ENCODE assay signal across 25 cellular contexts in genomic region chr12:105729931-105730330, GRCh38.
DNase-seq lines count a peak whose midpoint lies in the region; ATAC-seq, FAIRE-seq and TF ChIP-seq lines count a peak whose summit lies in the region.
"Had no signal": no experiment of that assay in that cellular context is flagged by ENCODE, and none has a peak within 500 bp of the region (broad histone marks: within the 10 kb centered on the region; RNA-seq: fewer than 3 reads in every experiment).

No MANE protein-coding gene starts in this region.

- no peak overlapping the region for H3K4me3 Mint-ChIP-seq in endodermal cell
- H3K4me3 Mint-ChIP-seq: B cell; CD4-positive, CD25-positive, alpha-beta regulatory T cell; CD8-positive, alpha-beta T cell; H9 had no signal

- no peak overlapping the region for H3K4me3 ChIP-seq in astrocyte of the cerebellum (ENCODE audit: low read depth, low read length)
- H3K4me3 ChIP-seq in endodermal cell (ENCODE audit: low read length): no peak overlapping the region
- H3K4me3 ChIP-seq in heart right ventricle: no peak overlapping the region
- no peak overlapping the region for H3K4me3 ChIP-seq in kidney (ENCODE audit: low read length in 2 of 2)
- H3K4me3 ChIP-seq: BLaER1, GM12878, GM23248 had no signal

- H3K9me3 ChIP-seq in endodermal cell (ENCODE audit: control insufficient read depth, low read length) (peaks cover 6% of the 10 kb centered on the region), heart right ventricle (no peaks in the 10 kb centered on the region), kidney (ENCODE audit: control insufficient read depth in 1 of 2, low read length in 2 of 2) (no peaks in the 10 kb centered on the region)
- H3K9me3 ChIP-seq: BLaER1, Caco-2 had no signal

- H3K9ac ChIP-seq in endodermal cell (ENCODE audit: extremely low read depth, low read length, poor library complexity, severe bottlenecking) (no peak overlapping the region), kidney (ENCODE audit: low read length in 2 of 2) (no peak overlapping the region)
- H3K9ac ChIP-seq: BLaER1, GM23248 had no signal

- no peak overlapping the region for H3K27ac ChIP-seq in endodermal cell (ENCODE audit: low read depth, low read length)
- H3K27ac ChIP-seq in heart right ventricle: no peak overlapping the region
- no peak overlapping the region for H3K27ac ChIP-seq in kidney (ENCODE audit: low read depth in 2 of 2, low read length in 2 of 2)
- H3K27ac ChIP-seq: 22Rv1, BLaER1, C4-2B, GM23248 had no signal

- intact Hi-C loops in heart right ventricle (cut with DNase I) (no loop called here), kidney (cut with DNase I) (no loop called here)

- no peak for ATAC-seq in heart right ventricle
- ATAC-seq: CD8-positive, alpha-beta T cell; GM12878; HCT116 had no signal

- in situ Hi-C loops in astrocyte of the cerebellum (cut with HindIII; ENCODE audit: low sequenced_read_pairs): no loop called here

- H3K27me3 Mint-ChIP-seq in endodermal cell (ENCODE audit: insufficient read depth): peaks cover 18% of the 10 kb centered on the region
- H3K27me3 Mint-ChIP-seq: B cell had no signal

- TF ChIP-seq CTCF in astrocyte of the cerebellum (IDR thresholded peaks at IDR 0.05; ENCODE audit: low read depth, low read length, missing control alignments) (no peak), endodermal cell (conservative IDR thresholded peaks at IDR 0.05) (no peak), heart right ventricle (IDR thresholded peaks at IDR 0.05) (no peak), kidney (IDR thresholded peaks at IDR 0.05; ENCODE audit: borderline replicate concordance, extremely low read depth, insufficient read depth) (no peak)

- H3K4me1 Mint-ChIP-seq in endodermal cell: no peaks in the 10 kb centered on the region
- H3K4me1 Mint-ChIP-seq: B cell; CD4-positive, CD25-positive, alpha-beta regulatory T cell had no signal

- no peak for FAIRE-seq in kidney (lab: Jason Lieb, UNC)
- FAIRE-seq: A204.1, GM12878, GM19239 had no signal

- DNase-seq in Daoy (ENCODE audit: low read depth) (peak; percentile 12), M059J (ENCODE audit: low read depth) (peak; percentile 42), astrocyte of the cerebellum (ENCODE audit: low read depth) (peak; percentile 81), foreskin melanocyte (peak; percentile 51), endodermal cell (no peak), NCI-H1417 (lab: John Stamatoyannopoulos, UW) (no peak), heart right ventricle (no peak), kidney (no peak)
- DNase-seq: Caco-2; CD4-positive, CD25-positive, alpha-beta regulatory T cell; CD8-positive, alpha-beta T cell; DMS153; DND-41; EL; GDM1; GM23248; H9 had no signal

- H3K9me3 Mint-ChIP-seq in endodermal cell: peaks cover 4% of the 10 kb centered on the region
- H3K9me3 Mint-ChIP-seq: CD8-positive, alpha-beta T cell had no signal

- no peaks in the 10 kb centered on the region for H3K36me3 Mint-ChIP-seq in endodermal cell (ENCODE audit: low read depth)
- H3K36me3 Mint-ChIP-seq: CD4-positive, CD25-positive, alpha-beta regulatory T cell; CD8-positive, alpha-beta T cell had no signal

- H3K36me3 ChIP-seq in endodermal cell (ENCODE audit: control insufficient read depth, insufficient read depth, low read length) (no peaks in the 10 kb centered on the region), heart right ventricle (no peaks in the 10 kb centered on the region), kidney (ENCODE audit: control insufficient read depth in 1 of 2, insufficient read depth in 2 of 2, low read length in 2 of 2) (no peaks in the 10 kb centered on the region)
- H3K36me3 ChIP-seq: BLaER1 had no signal

- H3K4me1 ChIP-seq in endodermal cell (ENCODE audit: control insufficient read depth, insufficient read depth, low read length) (no peaks in the 10 kb centered on the region), heart right ventricle (peaks cover 0 to 8% (median 0%) of the 10 kb centered on the region in 9 donors), kidney (ENCODE audit: control insufficient read depth in 1 of 2, insufficient read depth in 1 of 2, low read depth in 1 of 2, low read length in 2 of 2) (no peaks in the 10 kb centered on the region)
- H3K4me1 ChIP-seq: BLaER1, Caco-2 had no signal

- no peak overlapping the region for H3K27ac Mint-ChIP-seq in endodermal cell
- H3K27ac Mint-ChIP-seq: B cell; CD4-positive, CD25-positive, alpha-beta regulatory T cell; CD8-positive, alpha-beta T cell; H9 had no signal

- H3K27me3 ChIP-seq in endodermal cell (ENCODE audit: control insufficient read depth, insufficient read depth, low read length, poor library complexity, severe bottlenecking) (no peaks in the 10 kb centered on the region), heart right ventricle (no peaks in the 10 kb centered on the region)
- H3K27me3 ChIP-seq: BLaER1 had no signal

Comparison
In these comparisons a context has a peak if more than half of its experiments do, and no peak if none do; other contexts are left out.
1. DNase-seq: peak in Daoy (single experiment), M059J (single experiment), astrocyte of the cerebellum (single experiment) and foreskin melanocyte (single experiment); none in endodermal cell (single experiment), NCI-H1417 (0 of 3), heart right ventricle (0 of 2) and kidney (single experiment).